16 cellular contexts compared by ENCODE assay signal in genomic region chr4:91746551-91746950, GRCh38.
"Had no signal": no experiment of that assay in that cellular context is flagged by ENCODE, and none has a peak within 500 bp of the region (broad histone marks: within the 10 kb centered on the region; RNA-seq: fewer than 3 reads in every experiment).

No MANE protein-coding gene starts in this region.

- H3K27ac ChIP-seq: epithelial cell of prostate, esophagus muscularis mucosa, gastroesophageal sphincter, stomach, thoracic aorta, transverse colon had no signal

- H3K4me3 Mint-ChIP-seq: naive thymus-derived CD4-positive, alpha-beta T cell; nephron progenitor cell had no signal

- H3K27ac Mint-ChIP-seq: nephron progenitor cell had no signal

- H3K9me3 ChIP-seq: esophagus muscularis mucosa, gastroesophageal sphincter, stomach, thoracic aorta, transverse colon had no signal

- ATAC-seq: gastroesophageal sphincter; left colon; naive thymus-derived CD4-positive, alpha-beta T cell; right cardiac atrium had no signal

- H3K27me3 ChIP-seq: esophagus muscularis mucosa, gastroesophageal sphincter, stomach, transverse colon had no signal

- DNase-seq: effector memory CD4-positive, alpha-beta T cell; glutamatergic neuron; left colon; naive thymus-derived CD4-positive, alpha-beta T cell; nephron progenitor cell; right cardiac atrium; small intestine; stimulated activated CD4-positive, alpha-beta T cell treated with anti-CD3 and anti-CD28 coated beads, Interleukin-12 subunit alpha, Interleukin-12 subunit beta, amount 100 ng/mL, for 4 hours; stimulated activated naive CD4-positive, alpha-beta T cell; stomach; substantia nigra; transverse colon had no signal

- H3K36me3 ChIP-seq: esophagus muscularis mucosa, gastroesophageal sphincter, stomach, thoracic aorta, transverse colon had no signal

- H3K27me3 Mint-ChIP-seq: naive thymus-derived CD4-positive, alpha-beta T cell had no signal

- H3K4me3 ChIP-seq: esophagus muscularis mucosa, gastroesophageal sphincter, stomach, thoracic aorta, transverse colon had no signal

- H3K4me1 ChIP-seq: esophagus muscularis mucosa, gastroesophageal sphincter, stomach, transverse colon had no signal

- H3K4me1 Mint-ChIP-seq: naive thymus-derived CD4-positive, alpha-beta T cell; nephron progenitor cell had no signal

- H3K36me3 Mint-ChIP-seq: naive thymus-derived CD4-positive, alpha-beta T cell had no signal
